ENCODE assay signal across 1 cellular context in genomic region chr1:150926094-150926741, GRCh38.
A peak's percentile ranks its signal among the peaks of the same experiment; 100 is the strongest.
TF ChIP-seq lines count a peak whose summit lies in the region.

TSS of gene SETDB1 (plus strand) at chr1:150926363. CDS start at chr1:150927715, 1,352 bp downstream.

TF ChIP-seq in K562, 482 proteins besides CTCF, POLR2A, EP300 and RAD21 (continued from another document and continues in another):
- TF ChIP-seq ZNF639 (CRISPR knock-in tag; conservative IDR thresholded peaks at IDR 0.05 in 1 of 2, IDR thresholded peaks at IDR 0.05 in 1 of 2): peak in 1 of 2 experiments; percentile 91; a peak in 2 of 4 replicates
- TF ChIP-seq, protein P1, sequence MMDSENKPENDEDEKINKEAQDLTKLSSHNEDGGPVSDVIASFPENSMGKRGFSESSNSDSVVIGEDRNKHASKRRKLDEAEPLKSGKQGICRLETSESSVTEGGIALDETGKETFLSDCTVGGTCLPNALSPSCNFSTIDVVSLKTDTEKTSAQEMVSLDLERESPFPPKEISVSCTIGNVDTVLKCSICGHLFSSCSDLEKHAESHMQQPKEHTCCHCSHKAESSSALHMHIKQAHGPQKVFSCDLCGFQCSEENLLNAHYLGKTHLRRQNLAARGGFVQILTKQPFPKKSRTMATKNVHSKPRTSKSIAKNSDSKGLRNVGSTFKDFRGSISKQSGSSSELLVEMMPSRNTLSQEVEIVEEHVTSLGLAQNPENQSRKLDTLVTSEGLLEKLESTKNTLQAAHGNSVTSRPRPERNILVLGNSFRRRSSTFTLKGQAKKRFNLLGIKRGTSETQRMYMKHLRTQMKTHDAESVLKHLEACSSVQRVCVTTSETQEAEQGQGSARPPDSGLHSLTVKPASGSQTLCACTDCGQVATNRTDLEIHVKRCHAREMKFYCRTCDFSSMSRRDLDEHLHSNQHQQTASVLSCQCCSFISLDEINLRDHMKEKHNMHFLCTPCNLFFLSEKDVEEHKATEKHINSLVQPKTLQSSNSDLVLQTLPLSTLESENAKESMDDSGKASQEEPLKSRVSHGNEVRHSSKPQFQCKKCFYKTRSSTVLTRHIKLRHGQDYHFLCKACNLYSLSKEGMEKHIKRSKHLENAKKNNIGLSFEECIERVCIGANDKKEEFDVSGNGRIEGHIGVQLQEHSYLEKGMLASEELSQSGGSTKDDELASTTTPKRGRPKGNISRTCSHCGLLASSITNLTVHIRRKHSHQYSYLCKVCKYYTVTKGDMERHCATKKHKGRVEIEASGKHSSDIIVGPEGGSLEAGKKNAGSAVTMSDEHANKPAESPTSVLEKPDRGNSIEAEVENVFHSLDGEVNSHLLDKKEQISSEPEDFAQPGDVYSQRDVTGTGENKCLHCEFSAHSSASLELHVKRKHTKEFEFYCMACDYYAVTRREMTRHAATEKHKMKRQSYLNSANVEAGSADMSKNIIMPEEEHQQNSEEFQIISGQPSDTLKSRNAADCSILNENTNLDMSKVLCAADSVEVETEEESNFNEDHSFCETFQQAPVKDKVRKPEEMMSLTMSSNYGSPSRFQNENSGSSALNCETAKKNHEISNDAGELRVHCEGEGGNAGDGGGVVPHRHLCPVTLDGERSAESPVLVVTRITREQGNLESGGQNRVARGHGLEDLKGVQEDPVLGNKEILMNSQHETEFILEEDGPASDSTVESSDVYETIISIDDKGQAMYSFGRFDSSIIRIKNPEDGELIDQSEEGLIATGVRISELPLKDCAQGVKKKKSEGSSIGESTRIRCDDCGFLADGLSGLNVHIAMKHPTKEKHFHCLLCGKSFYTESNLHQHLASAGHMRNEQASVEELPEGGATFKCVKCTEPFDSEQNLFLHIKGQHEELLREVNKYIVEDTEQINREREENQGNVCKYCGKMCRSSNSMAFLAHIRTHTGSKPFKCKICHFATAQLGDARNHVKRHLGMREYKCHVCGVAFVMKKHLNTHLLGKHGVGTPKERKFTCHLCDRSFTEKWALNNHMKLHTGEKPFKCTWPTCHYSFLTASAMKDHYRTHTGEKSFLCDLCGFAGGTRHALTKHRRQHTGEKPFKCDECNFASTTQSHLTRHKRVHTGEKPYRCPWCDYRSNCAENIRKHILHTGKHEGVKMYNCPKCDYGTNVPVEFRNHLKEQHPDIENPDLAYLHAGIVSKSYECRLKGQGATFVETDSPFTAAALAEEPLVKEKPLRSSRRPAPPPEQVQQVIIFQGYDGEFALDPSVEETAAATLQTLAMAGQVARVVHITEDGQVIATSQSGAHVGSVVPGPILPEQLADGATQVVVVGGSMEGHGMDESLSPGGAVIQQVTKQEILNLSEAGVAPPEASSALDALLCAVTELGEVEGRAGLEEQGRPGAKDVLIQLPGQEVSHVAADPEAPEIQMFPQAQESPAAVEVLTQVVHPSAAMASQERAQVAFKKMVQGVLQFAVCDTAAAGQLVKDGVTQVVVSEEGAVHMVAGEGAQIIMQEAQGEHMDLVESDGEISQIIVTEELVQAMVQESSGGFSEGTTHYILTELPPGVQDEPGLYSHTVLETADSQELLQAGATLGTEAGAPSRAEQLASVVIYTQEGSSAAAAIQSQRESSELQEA (IDR thresholded peaks at IDR 0.05; ENCODE audit: low read depth): peak; percentile 99
- TF ChIP-seq HEY1 (CRISPR knock-in tag; IDR thresholded peaks at IDR 0.05; ENCODE audit: borderline replicate concordance): no peak
- no peak for TF ChIP-seq FUS (optimal IDR thresholded peaks at IDR 0.05; ENCODE audit: low read depth, low read length)
- TF ChIP-seq PHF8 (IDR thresholded peaks at IDR 0.05; ENCODE audit: borderline replicate concordance, low read length): peak; percentile 76; the same call in 1 of the 2 replicates
- no peak for TF ChIP-seq ATF3 (IDR thresholded peaks at IDR 0.05)
- 0 out of 2 replicates have a peak, but pooled peaks have one; percentile 21 for TF ChIP-seq ATF3 (CRISPR knock-in tag; conservative IDR thresholded peaks at IDR 0.05)
- TF ChIP-seq NR2C2 (CRISPR knock-in tag; IDR thresholded peaks at IDR 0.05): peak; percentile 87
- peak; percentile 99 for TF ChIP-seq NR2C2 (tag; IDR thresholded peaks at IDR 0.05)
- no peak for TF ChIP-seq POLR3G (IDR thresholded peaks at IDR 0.05; ENCODE audit: extremely low read depth, insufficient read length, insufficient replicate concordance)
- TF ChIP-seq SMARCA4 (IDR thresholded peaks at IDR 0.05): 0 out of 2 replicates have a peak, but pooled peaks have one; percentile 61
- TF ChIP-seq CHCHD3 (CRISPR knock-in tag; IDR thresholded peaks at IDR 0.05): no peak
- TF ChIP-seq, protein P2, sequence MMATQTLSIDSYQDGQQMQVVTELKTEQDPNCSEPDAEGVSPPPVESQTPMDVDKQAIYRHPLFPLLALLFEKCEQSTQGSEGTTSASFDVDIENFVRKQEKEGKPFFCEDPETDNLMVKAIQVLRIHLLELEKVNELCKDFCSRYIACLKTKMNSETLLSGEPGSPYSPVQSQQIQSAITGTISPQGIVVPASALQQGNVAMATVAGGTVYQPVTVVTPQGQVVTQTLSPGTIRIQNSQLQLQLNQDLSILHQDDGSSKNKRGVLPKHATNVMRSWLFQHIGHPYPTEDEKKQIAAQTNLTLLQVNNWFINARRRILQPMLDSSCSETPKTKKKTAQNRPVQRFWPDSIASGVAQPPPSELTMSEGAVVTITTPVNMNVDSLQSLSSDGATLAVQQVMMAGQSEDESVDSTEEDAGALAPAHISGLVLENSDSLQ (IDR thresholded peaks at IDR 0.05): peak; percentile 93
- no peak for TF ChIP-seq E2F5 (CRISPR knock-in tag; IDR thresholded peaks at IDR 0.05)
- no peak for TF ChIP-seq FOSL1 (tag; conservative IDR thresholded peaks at IDR 0.05)
- TF ChIP-seq, protein P3, sequence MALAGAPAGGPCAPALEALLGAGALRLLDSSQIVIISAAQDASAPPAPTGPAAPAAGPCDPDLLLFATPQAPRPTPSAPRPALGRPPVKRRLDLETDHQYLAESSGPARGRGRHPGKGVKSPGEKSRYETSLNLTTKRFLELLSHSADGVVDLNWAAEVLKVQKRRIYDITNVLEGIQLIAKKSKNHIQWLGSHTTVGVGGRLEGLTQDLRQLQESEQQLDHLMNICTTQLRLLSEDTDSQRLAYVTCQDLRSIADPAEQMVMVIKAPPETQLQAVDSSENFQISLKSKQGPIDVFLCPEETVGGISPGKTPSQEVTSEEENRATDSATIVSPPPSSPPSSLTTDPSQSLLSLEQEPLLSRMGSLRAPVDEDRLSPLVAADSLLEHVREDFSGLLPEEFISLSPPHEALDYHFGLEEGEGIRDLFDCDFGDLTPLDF (CRISPR knock-in tag; IDR thresholded peaks at IDR 0.05): peak; percentile 51; the same call in 1 of the 2 replicates
- 0 out of 2 replicates have a peak, but pooled peaks have one; percentile 74 for TF ChIP-seq ELF4 (CRISPR knock-in tag; IDR thresholded peaks at IDR 0.05)
- TF ChIP-seq RBM15 (IDR thresholded peaks at IDR 0.05; ENCODE audit: insufficient read depth, low read length): no peak
- peak in 1 of 2 experiments; percentile 68 for TF ChIP-seq AFF1 (IDR thresholded peaks at IDR 0.05; ENCODE audit: low read depth in 1 of 2, partially characterized antibody in 2 of 2)
- TF ChIP-seq SREBF1 (IDR thresholded peaks at IDR 0.05; ENCODE audit: borderline replicate concordance, low read depth, low read length): no peak
- no peak for TF ChIP-seq NFXL1 (CRISPR knock-in tag; IDR thresholded peaks at IDR 0.05)
- TF ChIP-seq, protein P4, sequence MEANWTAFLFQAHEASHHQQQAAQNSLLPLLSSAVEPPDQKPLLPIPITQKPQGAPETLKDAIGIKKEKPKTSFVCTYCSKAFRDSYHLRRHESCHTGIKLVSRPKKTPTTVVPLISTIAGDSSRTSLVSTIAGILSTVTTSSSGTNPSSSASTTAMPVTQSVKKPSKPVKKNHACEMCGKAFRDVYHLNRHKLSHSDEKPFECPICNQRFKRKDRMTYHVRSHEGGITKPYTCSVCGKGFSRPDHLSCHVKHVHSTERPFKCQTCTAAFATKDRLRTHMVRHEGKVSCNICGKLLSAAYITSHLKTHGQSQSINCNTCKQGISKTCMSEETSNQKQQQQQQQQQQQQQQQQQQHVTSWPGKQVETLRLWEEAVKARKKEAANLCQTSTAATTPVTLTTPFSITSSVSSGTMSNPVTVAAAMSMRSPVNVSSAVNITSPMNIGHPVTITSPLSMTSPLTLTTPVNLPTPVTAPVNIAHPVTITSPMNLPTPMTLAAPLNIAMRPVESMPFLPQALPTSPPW (CRISPR knock-in tag; IDR thresholded peaks at IDR 0.05): peak; percentile 92
- peak; percentile 80 for TF ChIP-seq ATF7 (IDR thresholded peaks at IDR 0.05)
- no peak for TF ChIP-seq SNIP1 (IDR thresholded peaks at IDR 0.05; ENCODE audit: low read depth)
- TF ChIP-seq, protein P5, sequence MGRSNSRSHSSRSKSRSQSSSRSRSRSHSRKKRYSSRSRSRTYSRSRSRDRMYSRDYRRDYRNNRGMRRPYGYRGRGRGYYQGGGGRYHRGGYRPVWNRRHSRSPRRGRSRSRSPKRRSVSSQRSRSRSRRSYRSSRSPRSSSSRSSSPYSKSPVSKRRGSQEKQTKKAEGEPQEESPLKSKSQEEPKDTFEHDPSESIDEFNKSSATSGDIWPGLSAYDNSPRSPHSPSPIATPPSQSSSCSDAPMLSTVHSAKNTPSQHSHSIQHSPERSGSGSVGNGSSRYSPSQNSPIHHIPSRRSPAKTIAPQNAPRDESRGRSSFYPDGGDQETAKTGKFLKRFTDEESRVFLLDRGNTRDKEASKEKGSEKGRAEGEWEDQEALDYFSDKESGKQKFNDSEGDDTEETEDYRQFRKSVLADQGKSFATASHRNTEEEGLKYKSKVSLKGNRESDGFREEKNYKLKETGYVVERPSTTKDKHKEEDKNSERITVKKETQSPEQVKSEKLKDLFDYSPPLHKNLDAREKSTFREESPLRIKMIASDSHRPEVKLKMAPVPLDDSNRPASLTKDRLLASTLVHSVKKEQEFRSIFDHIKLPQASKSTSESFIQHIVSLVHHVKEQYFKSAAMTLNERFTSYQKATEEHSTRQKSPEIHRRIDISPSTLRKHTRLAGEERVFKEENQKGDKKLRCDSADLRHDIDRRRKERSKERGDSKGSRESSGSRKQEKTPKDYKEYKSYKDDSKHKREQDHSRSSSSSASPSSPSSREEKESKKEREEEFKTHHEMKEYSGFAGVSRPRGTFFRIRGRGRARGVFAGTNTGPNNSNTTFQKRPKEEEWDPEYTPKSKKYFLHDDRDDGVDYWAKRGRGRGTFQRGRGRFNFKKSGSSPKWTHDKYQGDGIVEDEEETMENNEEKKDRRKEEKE (IDR thresholded peaks at IDR 0.05; ENCODE audit: borderline replicate concordance in 1 of 2, control insufficient read depth in 1 of 2, low read depth in 2 of 2, low read length in 1 of 2): 0 out of 4 replicates have a peak, but pooled peaks of 1 of the 2 experiments have one; percentile 55
- peak; percentile 85 for TF ChIP-seq KLF16 (IDR thresholded peaks at IDR 0.05)
- no peak for TF ChIP-seq ZKSCAN8 (CRISPR knock-in tag; IDR thresholded peaks at IDR 0.05)
- TF ChIP-seq ZNF165 (CRISPR knock-in tag; IDR thresholded peaks at IDR 0.05; ENCODE audit: borderline replicate concordance): no peak
- TF ChIP-seq RNF2 (IDR thresholded peaks at IDR 0.05): peak; percentile 52; the same call in 1 of the 2 replicates
- TF ChIP-seq EP400 (IDR thresholded peaks at IDR 0.05): peak; percentile 96
- 0 out of 2 replicates have a peak, but pooled peaks have one; percentile 21 for TF ChIP-seq ZKSCAN1 (IDR thresholded peaks at IDR 0.05; ENCODE audit: low read depth, low read length)
- TF ChIP-seq CSDE1 (IDR thresholded peaks at IDR 0.05): no peak
- TF ChIP-seq MIER1 (IDR thresholded peaks at IDR 0.05; ENCODE audit: low read depth): no peak
- TF ChIP-seq ZNF764 (CRISPR knock-in tag; IDR thresholded peaks at IDR 0.05; ENCODE audit: low read depth): no peak
- peak; percentile 50 to 88 for TF ChIP-seq TRIM24 (IDR thresholded peaks at IDR 0.05)
